In the genomic region with DNA sequence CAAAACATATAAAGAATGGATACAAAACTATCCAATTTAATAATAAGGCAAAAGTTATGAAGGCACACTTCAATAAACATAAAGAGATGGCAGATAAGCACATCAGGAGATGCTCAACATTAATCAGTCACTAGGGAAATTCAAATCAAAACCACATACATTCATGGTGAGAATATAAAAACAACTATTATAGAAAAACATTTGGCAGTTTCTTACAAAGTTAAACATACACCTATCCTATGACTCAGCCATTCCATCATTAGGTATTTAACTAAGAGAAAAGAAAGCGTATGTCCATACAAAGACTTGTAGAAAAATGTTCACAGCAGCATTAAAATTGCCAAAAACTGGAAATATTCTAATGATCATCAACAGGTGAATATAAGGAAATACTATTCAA, we compare ENCODE assay signal across 26 cellular contexts.
"Had no signal": no experiment of that assay in that cellular context is flagged by ENCODE, and none has a peak within 500 bp of the region (broad histone marks: within the 10 kb centered on the region; RNA-seq: fewer than 3 reads in every experiment).

No MANE protein-coding gene starts in this region.

- FAIRE-seq: keratinocyte had no signal

- H3K27ac ChIP-seq: dorsolateral prefrontal cortex, esophagus squamous epithelium, heart left ventricle, parathyroid adenoma, prostate gland, right lobe of liver, testis, tibial nerve, upper lobe of right lung, vagina had no signal

- DNase-seq: cortex of kidney; dorsolateral prefrontal cortex; effector memory CD8-positive, alpha-beta T cell; esophagus squamous epithelium; foreskin melanocyte; heart left ventricle; hippocampal formation; left colon; left ventricle myocardium superior; mesendoderm; naive B cell; occipital lobe; retina; right lobe of liver; stimulated activated CD4-positive, alpha-beta T cell treated with anti-CD3 and anti-CD28 coated beads, Interleukin-4, amount 100 ng/mL, for 24 hours; stimulated activated naive CD8-positive, alpha-beta T cell treated with anti-CD3 and anti-CD28 coated beads, Interleukin-15, amount 100 ng/mL, for 72 hours; testis; upper lobe of right lung had no signal

- H3K36me3 ChIP-seq: prostate gland had no signal

- H3K4me3 ChIP-seq: dorsolateral prefrontal cortex, esophagus squamous epithelium, heart left ventricle, lung, prostate gland, right lobe of liver, testis, tibial nerve, upper lobe of right lung, vagina had no signal

- H3K79me2 ChIP-seq: parathyroid adenoma had no signal

- H2AFZ ChIP-seq: parathyroid adenoma had no signal

- H3K4me1 Mint-ChIP-seq: nephron had no signal

- H3K4me1 ChIP-seq: esophagus squamous epithelium, heart left ventricle, parathyroid adenoma, prostate gland, right lobe of liver, testis, tibial nerve, upper lobe of right lung had no signal

- H3K27ac Mint-ChIP-seq: effector memory CD8-positive, alpha-beta T cell; nephron; stimulated activated memory B cell treated with anti-CD40 and anti-IgM and Interleukin-4, amounts not matched to agents 10 μg/mL and 1 μg/mL and 100 μg/mL, for 72 hours; stimulated activated naive CD8-positive, alpha-beta T cell treated with anti-CD3 and anti-CD28 coated beads, Interleukin-15, amount 100 ng/mL, for 72 hours had no signal

- H3K9me3 Mint-ChIP-seq: effector memory CD8-positive, alpha-beta T cell had no signal

- H3K27me3 ChIP-seq: dorsolateral prefrontal cortex, esophagus squamous epithelium, heart left ventricle, right lobe of liver, testis, tibial nerve, upper lobe of right lung, vagina had no signal

- H3K27me3 Mint-ChIP-seq: effector memory CD8-positive, alpha-beta T cell; naive B cell; stimulated activated memory B cell treated with anti-CD40 and anti-IgM and Interleukin-4, amounts not matched to agents 10 μg/mL and 1 μg/mL and 100 μg/mL, for 72 hours; stimulated activated naive CD8-positive, alpha-beta T cell treated with anti-CD3 and anti-CD28 coated beads, Interleukin-15, amount 100 ng/mL, for 72 hours had no signal

- H3K4me3 Mint-ChIP-seq: effector memory CD8-positive, alpha-beta T cell; naive B cell; nephron; stimulated activated memory B cell treated with anti-CD40 and anti-IgM and Interleukin-4, amounts not matched to agents 10 μg/mL and 1 μg/mL and 100 μg/mL, for 72 hours; stimulated activated naive CD8-positive, alpha-beta T cell treated with anti-CD3 and anti-CD28 coated beads, Interleukin-15, amount 100 ng/mL, for 72 hours had no signal

- H3K9me3 ChIP-seq: prostate gland, right lobe of liver, testis had no signal

- H3K9ac ChIP-seq: parathyroid adenoma had no signal
